ENCODE assay signal across 8 cellular contexts in the genomic region with DNA sequence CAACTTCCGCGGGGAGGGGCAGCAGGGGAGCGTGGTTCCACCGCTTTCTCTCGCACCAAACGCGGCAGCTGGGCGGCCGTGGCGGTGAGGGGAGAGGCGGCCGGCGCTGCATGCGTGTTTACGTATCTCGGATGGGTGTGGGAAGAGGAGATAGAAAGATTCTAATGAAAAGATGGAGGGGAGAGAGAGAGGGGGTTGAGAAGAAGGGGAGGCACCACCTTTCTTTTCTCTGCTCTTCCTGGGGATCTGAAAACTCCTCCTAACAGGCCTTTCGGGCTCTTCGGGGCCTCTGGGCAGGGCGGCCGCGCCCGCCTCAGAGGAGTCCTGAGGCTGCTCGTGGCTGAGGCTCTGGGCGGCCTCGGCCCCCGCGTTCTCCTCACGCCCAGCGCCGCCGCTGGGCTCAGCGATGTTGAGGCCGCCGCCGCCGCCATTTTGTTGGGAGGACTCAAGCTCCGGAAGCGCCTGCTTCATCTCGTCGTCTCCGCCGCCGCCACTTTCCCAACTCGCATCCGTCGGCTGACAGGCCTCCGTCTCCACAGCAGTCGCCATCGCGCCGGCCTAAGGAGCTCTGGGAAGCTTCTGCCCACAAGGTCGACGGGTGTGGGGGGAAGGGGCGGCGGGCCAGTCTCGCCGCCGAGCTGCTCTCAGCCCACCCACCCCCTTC. TPM values are rescaled to one million over a fixed set of nuclear protein-coding genes. Genes with fewer than 3 reads are reported as not detected.
DNase-seq lines count a peak whose midpoint lies in the region; ATAC-seq and TF ChIP-seq lines count a peak whose summit lies in the region.

No MANE protein-coding gene starts in this region.

- H3K27ac ChIP-seq in CD8-positive, alpha-beta memory T cell (ENCODE audit: low read depth, low read length): peak overlapping the region; percentile 91
- H3K27ac ChIP-seq in OCI-LY7 (ENCODE audit: low read depth, low read length, poor library complexity, severe bottlenecking) (peak overlapping the region; percentile 91), esophagus (ENCODE audit: low read depth in 2 of 2, low read length in 1 of 2) (peak overlapping the region; percentile 95 to 98), muscle layer of colon (ENCODE audit: low read depth, low read length) (peak overlapping the region; percentile 95)

- POLR2A ChIA-PET in CD8-positive, alpha-beta memory T cell (lab: Charles Lee): interaction anchor here (0.6 to 2.1 kb wide), 15 partner anchors 8 to 545 kb away, joined by 3 to 32 read pairs (median 4); a partner anchor contains a TSS
- POLR2A ChIA-PET in OCI-LY7 (lab: Charles Lee): interaction anchor here (0.5 to 2.1 kb wide), 12 partner anchors 9 to 1195 kb away, joined by 3 to 14 read pairs (median 4); a partner anchor contains a TSS

- intact Hi-C loops in OCI-LY7 (cut with micrococcal nuclease; ENCODE audit: unreplicated experiment): loop anchor here (2.0 to 10.0 kb wide), 3 partner anchors 236 to 1012 kb away; a partner anchor contains a TSS

- DNase-seq in CD8-positive, alpha-beta memory T cell: peak; percentile 68 to 87 (median 79)
- DNase-seq in HS-5 (ENCODE audit: low read depth) (peak; percentile 41), OCI-LY7 (ENCODE audit: low spot score) (peak; percentile 86)
- DNase-seq in activated T-cell treated with anti-CD3 and anti-CD28 coated beads, Interleukin-2, amount 50 U/mL, for 24 hours: peak; percentile 87
- peak; percentile 46 to 47 for DNase-seq in stimulated activated CD8-positive, alpha-beta memory T cell treated with anti-CD3 and anti-CD28 coated beads, Interleukin-7, amount 100 ng/mL, for 1 hour (ENCODE audit: low read depth in 2 of 2)

- H3K36me3 Mint-ChIP-seq in CD8-positive, alpha-beta memory T cell: peaks cover 5 to 25% (median 6%) of the 10 kb centered on the region in 3 donors
- H3K36me3 Mint-ChIP-seq in activated T-cell treated with anti-CD3 and anti-CD28 coated beads, Interleukin-2, amount 50 U/mL, for 24 hours (ENCODE audit: low read depth): peaks cover 57% of the 10 kb centered on the region

- no peaks in the 10 kb centered on the region for H3K27me3 ChIP-seq in CD8-positive, alpha-beta memory T cell (ENCODE audit: insufficient read depth, low read length, poor library complexity, severe bottlenecking)
- H3K27me3 ChIP-seq in esophagus (ENCODE audit: control insufficient read depth in 1 of 2, insufficient read depth in 2 of 2, low read length in 2 of 2) (no peaks in the 10 kb centered on the region), muscle layer of colon (ENCODE audit: control insufficient read depth in 1 of 2, insufficient read depth in 2 of 2, low read length in 2 of 2) (no peaks in the 10 kb centered on the region)

- H3K9me2 ChIP-seq in OCI-LY7 (ENCODE audit: insufficient read depth, low read length): no peaks in the 10 kb centered on the region

- peaks cover 52% of the 10 kb centered on the region for H3K79me2 ChIP-seq in OCI-LY7 (ENCODE audit: insufficient read depth, low read depth, low read length)

- H2AFZ ChIP-seq in OCI-LY7 (ENCODE audit: low read length): peak overlapping the region; percentile 82

- no peaks in the 10 kb centered on the region for H3K36me3 ChIP-seq in CD8-positive, alpha-beta memory T cell (ENCODE audit: insufficient read depth, low read length)
- H3K36me3 ChIP-seq in OCI-LY7 (ENCODE audit: insufficient read depth, low read length) (peaks cover 50% of the 10 kb centered on the region), esophagus (ENCODE audit: control insufficient read depth in 2 of 2, insufficient read depth in 2 of 2, low read length in 1 of 2) (no peaks in the 10 kb centered on the region), muscle layer of colon (ENCODE audit: insufficient read depth, low read length) (no peaks in the 10 kb centered on the region)

- peaks cover 45% of the 10 kb centered on the region for H3K4me1 ChIP-seq in CD8-positive, alpha-beta memory T cell (ENCODE audit: insufficient read depth, low read length)
- peaks cover 33% of the 10 kb centered on the region for H3K4me1 ChIP-seq in OCI-LY7 (ENCODE audit: insufficient read depth, low read length, poor library complexity, severe bottlenecking)
- no peaks in the 10 kb centered on the region for H3K4me1 ChIP-seq in esophagus (ENCODE audit: control insufficient read depth in 2 of 2, insufficient read depth in 2 of 2, low read length in 1 of 2)
- peaks cover 25% of the 10 kb centered on the region for H3K4me1 ChIP-seq in muscle layer of colon (ENCODE audit: insufficient read depth, low read length)

- CTCF ChIA-PET in CD8-positive, alpha-beta memory T cell (lab: Charles Lee): interaction anchor here (0.8 to 1.9 kb wide), 7 partner anchors 9 to 1073 kb away, joined by 3 to 13 read pairs (median 3); a partner anchor contains a TSS
- CTCF ChIA-PET in OCI-LY7 (lab: Charles Lee; ENCODE audit: unreplicated experiment): no interaction called here

- 0 to 1% methylated on average over 52 to 58 of the region's 58 CpGs for WGBS in esophagus, 2 donors

- no peaks in the 10 kb centered on the region for H3K9me3 ChIP-seq in CD8-positive, alpha-beta memory T cell (ENCODE audit: low read length)
- H3K9me3 ChIP-seq in OCI-LY7 (ENCODE audit: low read length) (peaks cover 5% of the 10 kb centered on the region; the same call in 1 of the 2 replicates), esophagus (ENCODE audit: control insufficient read depth in 2 of 2, insufficient read depth in 1 of 2, low read depth in 1 of 2, low read length in 1 of 2) (no peaks in the 10 kb centered on the region), muscle layer of colon (ENCODE audit: low read length) (no peaks in the 10 kb centered on the region)

- no peaks in the 10 kb centered on the region for H3K27me3 Mint-ChIP-seq in CD8-positive, alpha-beta memory T cell
- no peaks in the 10 kb centered on the region for H3K27me3 Mint-ChIP-seq in activated T-cell treated with anti-CD3 and anti-CD28 coated beads, Interleukin-2, amount 50 U/mL, for 24 hours

- peak overlapping the region; percentile 70 for H3K4me3 ChIP-seq in CD8-positive, alpha-beta memory T cell (ENCODE audit: low read length)
- H3K4me3 ChIP-seq in OCI-LY7 (ENCODE audit: low read depth, low read length, poor library complexity, severe bottlenecking): peak overlapping the region; percentile 95
- peak overlapping the region; percentile 78 to 84 for H3K4me3 ChIP-seq in esophagus (ENCODE audit: low read depth in 1 of 2, low read length in 2 of 2)
- H3K4me3 ChIP-seq in muscle layer of colon (ENCODE audit: low read depth in 1 of 2, low read length in 2 of 2): peak overlapping the region; percentile 71 to 79

- peak overlapping the region; percentile 92 to 98 (median 95) for H3K4me3 Mint-ChIP-seq in CD8-positive, alpha-beta memory T cell
- H3K4me3 Mint-ChIP-seq in activated T-cell treated with anti-CD3 and anti-CD28 coated beads, Interleukin-2, amount 50 U/mL, for 24 hours: peak overlapping the region; percentile 95

- peaks cover 28% of the 10 kb centered on the region; the same call in 1 of the 2 replicates for H4K20me1 ChIP-seq in OCI-LY7 (ENCODE audit: insufficient read depth, low read length)

- H3K4me2 ChIP-seq in OCI-LY7 (ENCODE audit: low read length): peak overlapping the region; percentile 94

- peak overlapping the region; percentile 94 to 99 (median 96) for H3K27ac Mint-ChIP-seq in CD8-positive, alpha-beta memory T cell
- H3K27ac Mint-ChIP-seq in activated T-cell treated with anti-CD3 and anti-CD28 coated beads, Interleukin-2, amount 50 U/mL, for 24 hours: peak overlapping the region; percentile 96

- H3K4me1 Mint-ChIP-seq in CD8-positive, alpha-beta memory T cell: peaks cover 38 to 52% (median 47%) of the 10 kb centered on the region in 3 donors
- peaks cover 46% of the 10 kb centered on the region for H3K4me1 Mint-ChIP-seq in activated T-cell treated with anti-CD3 and anti-CD28 coated beads, Interleukin-2, amount 50 U/mL, for 24 hours (ENCODE audit: low read depth)

- TF ChIP-seq CTCF in OCI-LY7 (conservative IDR thresholded peaks at IDR 0.05; ENCODE audit: low read length): 0 out of 2 replicates have a peak, but pooled peaks have one; percentile 8

- BruUV-seq in OCI-LY7 (replicated peaks; lab: Mats Ljungman, UMichigan): TSS peak; percentile 82

- peak; percentile 57 for ATAC-seq in GM19467 (IDR thresholded peaks at IDR 0.05; ENCODE audit: unreplicated experiment)

- H3K9ac ChIP-seq in muscle layer of colon (ENCODE audit: low read length): peak overlapping the region; percentile 78

- no peaks in the 10 kb centered on the region for H3K9me3 Mint-ChIP-seq in CD8-positive, alpha-beta memory T cell
- peaks cover 10% of the 10 kb centered on the region for H3K9me3 Mint-ChIP-seq in activated T-cell treated with anti-CD3 and anti-CD28 coated beads, Interleukin-2, amount 50 U/mL, for 24 hours

RNA-seq across cellular contexts. Expression of a gene that starts 0.5 kb away (rescaled TPM):
- total RNA-seq in CD8-positive, alpha-beta memory T cell: 10 to 100 TPM; 60.7 to 62.7 TPM
- polyA plus RNA-seq in CD8-positive, alpha-beta memory T cell: 34.7 TPM
- total RNA-seq in OCI-LY7 (2014; rRNA removed; shearing (Covaris generic)): 94.7 and 96.5 TPM in 2 replicates
- 121 and 144 TPM in 2 replicates for total RNA-seq in OCI-LY7 (2022)
- polyA plus RNA-seq in esophagus: 10 to 100 TPM; 14.2 to 15.6 TPM

Comparison
In these comparisons a context has a peak if more than half of its experiments do, and no peak if none do; other contexts are left out.
1. Peak in every context shown above with its lines: DNase-seq, ATAC-seq, H3K4me3 ChIP-seq and H3K27ac ChIP-seq.